8 cellular contexts compared by ENCODE assay signal in genomic region chr9:41234811-41235805, GRCh38. TPM values are rescaled to one million over a fixed set of nuclear protein-coding genes. Genes with fewer than 3 reads are reported as not detected.
DNase-seq lines count a peak whose midpoint lies in the region; ATAC-seq and TF ChIP-seq lines count a peak whose summit lies in the region.
"Not testable (repeated sequence)": the region's sequence is repeated elsewhere in the genome, so short reads cannot be mapped to it uniquely, and the experiment has no call there.

No MANE protein-coding gene starts in this region.

- H3K27ac ChIP-seq in Peyer's patch = peak overlapping the region in 1 of 4 donors; percentile 52
- H3K27ac ChIP-seq in esophagus (ENCODE audit: low read depth in 2 of 2, low read length in 1 of 2); naive thymus-derived CD4-positive, alpha-beta T cell (ENCODE audit: low read depth, low read length): not testable (repeated sequence)

- not testable (repeated sequence) for H3K27me3 ChIP-seq in Peyer's patch; esophagus (ENCODE audit: control insufficient read depth in 1 of 2, insufficient read depth in 2 of 2, low read length in 2 of 2); naive thymus-derived CD4-positive, alpha-beta T cell (ENCODE audit: control insufficient read depth in 2 of 2, insufficient read depth in 2 of 2, low read length in 2 of 2)

- POLR2A ChIA-PET in naive thymus-derived CD4-positive, alpha-beta T cell (lab: Charles Lee) = not testable (repeated sequence)

- ATAC-seq in GM21360 (IDR thresholded peaks at IDR 0.05; ENCODE audit: unreplicated experiment) (peak; percentile 100), HG03060 (IDR thresholded peaks at IDR 0.05; ENCODE audit: low read depth, unreplicated experiment) (peak; percentile 100)
- peak; percentile 90 to 92 for ATAC-seq in activated T-cell treated with anti-CD3 and anti-CD28 coated beads, Interleukin-2, amount 50 U/mL, for 72 hours (replicated peaks in 1 of 2)
- ATAC-seq in naive thymus-derived CD4-positive, alpha-beta T cell = peak; percentile 82

- peak; percentile 39 for TF ChIP-seq CTCF in GM12873 (IDR thresholded peaks at IDR 0.05; ENCODE audit: insufficient read depth, low read depth, low read length, missing control alignments)
- TF ChIP-seq CTCF in Peyer's patch (IDR thresholded peaks at IDR 0.05) = not testable (repeated sequence)

- not testable (repeated sequence) for H3K9me3 ChIP-seq in Peyer's patch; naive thymus-derived CD4-positive, alpha-beta T cell (ENCODE audit: control insufficient read depth in 2 of 3, low read length in 3 of 3)
- H3K9me3 ChIP-seq in esophagus (ENCODE audit: control insufficient read depth in 2 of 2, insufficient read depth in 1 of 2, low read depth in 1 of 2, low read length in 1 of 2) = peaks cover 15 to 16% of the 10 kb centered on the region in 2 donors

- not testable (repeated sequence) for H3K4me1 ChIP-seq in Peyer's patch; esophagus (ENCODE audit: control insufficient read depth in 2 of 2, insufficient read depth in 2 of 2, low read length in 1 of 2); naive thymus-derived CD4-positive, alpha-beta T cell (ENCODE audit: control insufficient read depth in 2 of 2, insufficient read depth in 2 of 2, low read length in 2 of 2)

- H3K4me3 ChIP-seq in Peyer's patch; naive thymus-derived CD4-positive, alpha-beta T cell (ENCODE audit: low read length): not testable (repeated sequence)
- peak overlapping the region; percentile 4 to 21 for H3K4me3 ChIP-seq in esophagus (ENCODE audit: low read depth in 1 of 2, low read length in 2 of 2)

- intact Hi-C loops in naive thymus-derived CD4-positive, alpha-beta T cell (cut with micrococcal nuclease) = not testable (repeated sequence)

- not testable (repeated sequence) for H3K9me3 Mint-ChIP-seq in activated T-cell treated with anti-CD3 and anti-CD28 coated beads, Interleukin-2, amount 50 U/mL, for 72 hours
- peaks cover 4 to 34% (median 13%) of the 10 kb centered on the region in 11 donors for H3K9me3 Mint-ChIP-seq in naive thymus-derived CD4-positive, alpha-beta T cell

- CTCF ChIA-PET in naive thymus-derived CD4-positive, alpha-beta T cell (lab: Charles Lee) = not testable (repeated sequence)

- H3K36me3 Mint-ChIP-seq in activated T-cell treated with anti-CD3 and anti-CD28 coated beads, Interleukin-2, amount 50 U/mL, for 72 hours (ENCODE audit: insufficient read depth in 2 of 2); naive thymus-derived CD4-positive, alpha-beta T cell: not testable (repeated sequence)

- 70 to 75% methylated on average over 43 to 55 of the region's 55 CpGs for WGBS in esophagus, 2 donors

- H3K27me3 Mint-ChIP-seq in activated T-cell treated with anti-CD3 and anti-CD28 coated beads, Interleukin-2, amount 50 U/mL, for 72 hours (ENCODE audit: low read depth); naive thymus-derived CD4-positive, alpha-beta T cell: not testable (repeated sequence)

- H3K4me1 Mint-ChIP-seq in activated T-cell treated with anti-CD3 and anti-CD28 coated beads, Interleukin-2, amount 50 U/mL, for 72 hours (ENCODE audit: low read depth); naive thymus-derived CD4-positive, alpha-beta T cell: not testable (repeated sequence)

- not testable (repeated sequence) for TF ChIP-seq POLR2A in Peyer's patch (IDR thresholded peaks at IDR 0.05)

- not testable (repeated sequence) for H3K27ac Mint-ChIP-seq in activated T-cell treated with anti-CD3 and anti-CD28 coated beads, Interleukin-2, amount 50 U/mL, for 72 hours; naive thymus-derived CD4-positive, alpha-beta T cell

- DNase-seq in Peyer's patch (peak; percentile 56 to 88 (median 82)), superior temporal gyrus (ENCODE audit: extremely low spot score) (peak; percentile 14)
- peak; percentile 55 to 57 for DNase-seq in activated T-cell treated with anti-CD3 and anti-CD28 coated beads, Interleukin-2, amount 50 U/mL, for 72 hours
- DNase-seq in naive thymus-derived CD4-positive, alpha-beta T cell = peak in 2 of 9 donors; percentile 6 to 57

- H3K36me3 ChIP-seq in Peyer's patch; esophagus (ENCODE audit: control insufficient read depth in 2 of 2, insufficient read depth in 2 of 2, low read length in 1 of 2); naive thymus-derived CD4-positive, alpha-beta T cell (ENCODE audit: control insufficient read depth in 2 of 3, insufficient read depth in 3 of 3, low read length in 3 of 3): not testable (repeated sequence)

- H3K4me3 Mint-ChIP-seq in activated T-cell treated with anti-CD3 and anti-CD28 coated beads, Interleukin-2, amount 50 U/mL, for 72 hours = peak overlapping the region; percentile 4 to 32
- peak overlapping the region in 1 of 10 donors; percentile 64 for H3K4me3 Mint-ChIP-seq in naive thymus-derived CD4-positive, alpha-beta T cell

RNA-seq across cellular contexts. Expression of gene ZNG1F, which starts 46.0 kb away (rescaled TPM):
- 10 to 100 TPM in 3 of 4 donors, 1 to 10 TPM in 1; 6.6 to 34.3 (median 24.1) TPM for total RNA-seq in Peyer's patch
- 10 to 100 TPM in 1 of 2 donors, 1 to 10 TPM in 1; 8.2 to 15.2 TPM for total RNA-seq in activated T-cell treated with anti-CD3 and anti-CD28 coated beads, Interleukin-2, amount 50 U/mL, for 72 hours
- polyA plus RNA-seq in esophagus = 10 to 100 TPM in 1 of 2 donors, 1 to 10 TPM in 1; 7.7 to 30.3 TPM
- 10 to 100 TPM in 4 of 5 experiments, 1 to 10 TPM in 1; 7.6 to 12.4 (median 12.0) TPM for total RNA-seq in naive thymus-derived CD4-positive, alpha-beta T cell
- 1 to 10 TPM; 6.4 to 7.3 TPM for polyA plus RNA-seq in naive thymus-derived CD4-positive, alpha-beta T cell
